In genomic region chr2:171141320-171141719, GRCh38 we compare ENCODE assay signal across 12 cellular contexts. TPM values are rescaled to one million over a fixed set of nuclear protein-coding genes. Genes with fewer than 3 reads are reported as not detected.
DNase-seq lines count a peak whose midpoint lies in the region; ATAC-seq, FAIRE-seq and TF ChIP-seq lines count a peak whose summit lies in the region.
"Had no signal": no experiment of that assay in that cellular context is flagged by ENCODE, and none has a peak within 500 bp of the region (broad histone marks: within the 10 kb centered on the region; RNA-seq: fewer than 3 reads in every experiment).

No MANE protein-coding gene starts in this region.

- H3K4me2 ChIP-seq in PC-3 (ENCODE audit: low read length) (no peak overlapping the region), MM.1S (ENCODE audit: low read depth, low read length) (no peak overlapping the region)

- TF ChIP-seq CTCF in PC-3 (conservative IDR thresholded peaks at IDR 0.05; ENCODE audit: low read depth, low read length), result no peak
- no peak for TF ChIP-seq CTCF in pancreas (IDR thresholded peaks at IDR 0.05)
- no peak for TF ChIP-seq CTCF in MM.1S (IDR thresholded peaks at IDR 0.05; ENCODE audit: low read length)

- H3K4me3 Mint-ChIP-seq in activated CD4-positive, alpha-beta T cell treated with anti-CD3 and anti-CD28 coated beads, Interleukin-2, amount 10 ng/mL, durations not matched to agents 24 days and 14 days, result no peak overlapping the region

- no peaks in the 10 kb centered on the region for H3K27me3 ChIP-seq in PC-3 (ENCODE audit: low read length)
- H3K27me3 ChIP-seq in pancreas, result no peaks in the 10 kb centered on the region
- no peaks in the 10 kb centered on the region for H3K27me3 ChIP-seq in MM.1S (replicated peaks; ENCODE audit: insufficient read depth, low read length)
- H3K27me3 ChIP-seq: esophagus muscularis mucosa, upper lobe of right lung had no signal

- intact Hi-C loops in activated CD4-positive, alpha-beta T cell treated with anti-CD3 and anti-CD28 coated beads, Interleukin-2, amount 10 ng/mL, durations not matched to agents 24 days and 14 days (cut with micrococcal nuclease), result no loop called here
- intact Hi-C loops in PC-3 (cut with micrococcal nuclease), result no loop called here
- intact Hi-C loops in pancreas (cut with DNase I), result no loop called here

- POLR2A ChIA-PET in PC-3 (lab: Charles Lee; ENCODE audit: unreplicated experiment), result no interaction called here

- H3K27ac ChIP-seq in PC-3 (ENCODE audit: low read length) (no peak overlapping the region), pancreas (no peak overlapping the region), MM.1S (ENCODE audit: low read length) (no peak overlapping the region)
- H3K27ac ChIP-seq: esophagus muscularis mucosa, upper lobe of right lung had no signal

- no peak overlapping the region for H3K4me3 ChIP-seq in PC-3 (ENCODE audit: low read length)
- no peak overlapping the region for H3K4me3 ChIP-seq in pancreas
- no peak overlapping the region for H3K4me3 ChIP-seq in MM.1S (ENCODE audit: low read length)
- H3K4me3 ChIP-seq: esophagus muscularis mucosa, upper lobe of right lung had no signal

- H3K36me3 ChIP-seq in PC-3 (ENCODE audit: low read depth, low read length) (no peaks in the 10 kb centered on the region), pancreas (no peaks in the 10 kb centered on the region), MM.1S (replicated peaks; ENCODE audit: insufficient read depth, low read length) (no peaks in the 10 kb centered on the region)
- H3K36me3 ChIP-seq: esophagus muscularis mucosa, upper lobe of right lung had no signal

- CTCF ChIA-PET in PC-3 (lab: Charles Lee), result interaction anchor here (1.8 kb wide), 1 partner anchor 54 kb away, joined by 5 read pairs; no protein-coding TSS in a partner anchor

- no peak for FAIRE-seq in pancreas (lab: Jason Lieb, UNC)
- FAIRE-seq: HTR-8/SVneo had no signal

- peak overlapping the region; percentile 23 for H3K27ac Mint-ChIP-seq in activated CD4-positive, alpha-beta T cell treated with anti-CD3 and anti-CD28 coated beads, Interleukin-2, amount 10 ng/mL, durations not matched to agents 24 days and 14 days

- BruUV-seq in PC-3 (replicated peaks; lab: Mats Ljungman, UMichigan), result no TSS peak

- no peaks in the 10 kb centered on the region for H3K27me3 Mint-ChIP-seq in activated CD4-positive, alpha-beta T cell treated with anti-CD3 and anti-CD28 coated beads, Interleukin-2, amount 10 ng/mL, durations not matched to agents 24 days and 14 days

- WGBS in pancreas, 2 donors, result 29 to 40% methylated on average over 1 of the region's 1 CpG

- TF ChIP-seq POLR2A in erythroblast (IDR thresholded peaks at IDR 0.05; ENCODE audit: low read length), result no peak

- no peak for DNase-seq in activated CD4-positive, alpha-beta T cell treated with anti-CD3 and anti-CD28 coated beads, Interleukin-2, amount 10 ng/mL, durations not matched to agents 24 days and 14 days
- no peak for DNase-seq in activated CD4-positive, alpha-beta T cell treated with anti-CD3 and anti-CD28 coated beads for 48 hours
- DNase-seq in PC-3 (no peak), erythroblast (lab: John Stamatoyannopoulos, UW) (peak; percentile 29 to 38), pancreas (no peak), MM.1S (no peak), SHP77 (lab: John Stamatoyannopoulos, UW) (no peak), islet precursor cell (no peak)
- DNase-seq: NCI-H524 treated with DMSO at 0.1 percent for 48 hours, upper lobe of right lung had no signal

- H3K9me2 ChIP-seq in PC-3 (replicated peaks; ENCODE audit: low read length), result no peaks in the 10 kb centered on the region
- no peaks in the 10 kb centered on the region for H3K9me2 ChIP-seq in MM.1S (replicated peaks; ENCODE audit: insufficient read depth, low read length)

- H3K9me3 Mint-ChIP-seq in activated CD4-positive, alpha-beta T cell treated with anti-CD3 and anti-CD28 coated beads, Interleukin-2, amount 10 ng/mL, durations not matched to agents 24 days and 14 days, result no peaks in the 10 kb centered on the region

- peaks cover 7% of the 10 kb centered on the region; the same call in 1 of the 2 replicates for H3K4me1 ChIP-seq in PC-3 (ENCODE audit: insufficient read depth, low read length)
- peaks cover 22 to 53% (median 47%) of the 10 kb centered on the region in 3 donors for H3K4me1 ChIP-seq in pancreas
- peaks cover 8% of the 10 kb centered on the region for H3K4me1 ChIP-seq in MM.1S (ENCODE audit: low read length)

- H3K36me3 Mint-ChIP-seq in activated CD4-positive, alpha-beta T cell treated with anti-CD3 and anti-CD28 coated beads, Interleukin-2, amount 10 ng/mL, durations not matched to agents 24 days and 14 days (ENCODE audit: low read depth), result peaks cover 9% of the 10 kb centered on the region

- H4K20me1 ChIP-seq in PC-3 (ENCODE audit: low read length) (peaks cover 63% of the 10 kb centered on the region), MM.1S (ENCODE audit: insufficient read depth, low read length) (peaks cover 86% of the 10 kb centered on the region)

- H3K4me1 Mint-ChIP-seq in activated CD4-positive, alpha-beta T cell treated with anti-CD3 and anti-CD28 coated beads, Interleukin-2, amount 10 ng/mL, durations not matched to agents 24 days and 14 days, result peaks cover 30% of the 10 kb centered on the region

- peaks cover 99% of the 10 kb centered on the region for H3K79me2 ChIP-seq in PC-3 (ENCODE audit: low read length)
- H3K79me2 ChIP-seq in MM.1S (ENCODE audit: low read length), result peaks cover 97% of the 10 kb centered on the region

- peak; percentile 68 for ATAC-seq in PC-3
- peak; percentile 57 to 82 (median 74) for ATAC-seq in pancreas
- ATAC-seq: upper lobe of right lung had no signal

- H3K9me3 ChIP-seq in PC-3 (ENCODE audit: low read length) (no peaks in the 10 kb centered on the region), pancreas (no peaks in the 10 kb centered on the region), MM.1S (replicated peaks; ENCODE audit: insufficient read depth, low read length) (no peaks in the 10 kb centered on the region)
- H3K9me3 ChIP-seq: esophagus muscularis mucosa, upper lobe of right lung had no signal

- H2AFZ ChIP-seq in PC-3 (ENCODE audit: low read length) (no peak overlapping the region), MM.1S (ENCODE audit: low read length) (no peak overlapping the region)

- H3K9ac ChIP-seq in PC-3 (ENCODE audit: low read length) (no peak overlapping the region), MM.1S (ENCODE audit: low read length) (no peak overlapping the region)

- H3F3A ChIP-seq in PC-3 (ENCODE audit: low read length, unreplicated experiment) (no peaks in the 10 kb centered on the region), MM.1S (ENCODE audit: insufficient read depth, low read length) (peaks cover 8% of the 10 kb centered on the region)

RNA-seq across cellular contexts. Expression of gene TLK1, which starts 19.4 kb away (rescaled TPM):
- 91.8 and 94.9 TPM in 2 replicates for total RNA-seq in activated CD4-positive, alpha-beta T cell treated with anti-CD3 and anti-CD28 coated beads, Interleukin-2, amount 10 ng/mL, durations not matched to agents 24 days and 14 days
- total RNA-seq in PC-3 (2014; rRNA removed) (10.1 and 17.6 TPM in 2 replicates), pancreas (10 to 100 TPM; 25.8 to 43.4 (median 34.0) TPM)
- polyA plus RNA-seq in pancreas, result 10 to 100 TPM in 1 of 2 donors, 1 to 10 TPM in 1; 9.7 to 11.5 TPM

Comparison
In these comparisons a context has a peak if more than half of its experiments do, and no peak if none do; other contexts are left out.
1. DNase-seq: peak in erythroblast (2 of 2); none in activated CD4-positive, alpha-beta T cell treated with anti-CD3 and anti-CD28 coated beads, Interleukin-2, amount 10 ng/mL, durations not matched to agents 24 days and 14 days (single experiment), activated CD4-positive, alpha-beta T cell treated with anti-CD3 and anti-CD28 coated beads for 48 hours (single experiment), PC-3 (single experiment), pancreas (0 of 6), MM.1S (single experiment), SHP77 (0 of 2) and islet precursor cell (single experiment).